In genomic region chr10:28315140-28315539, GRCh38 we compare ENCODE assay signal across 32 cellular contexts.
"Had no signal": no experiment of that assay in that cellular context is flagged by ENCODE, and none has a peak within 500 bp of the region (broad histone marks: within the 10 kb centered on the region; RNA-seq: fewer than 3 reads in every experiment).

No MANE protein-coding gene starts in this region.

- H3K27me3 Mint-ChIP-seq: activated CD4-positive, alpha-beta memory T cell treated with anti-CD3 and anti-CD28 coated beads for 36 hours; activated CD4-positive, alpha-beta T cell treated with anti-CD3 and anti-CD28 coated beads for 36 hours; activated CD8-positive, alpha-beta memory T cell treated with anti-CD3 and anti-CD28 coated beads, Interleukin-2, amount 10 ng/mL, durations not matched to agents 7 days and 5 days; activated naive CD4-positive, alpha-beta T cell treated with anti-CD3 and anti-CD28 coated beads, Interleukin-2, amount 50 U/mL, for 24 hours; activated naive CD8-positive, alpha-beta T cell treated with anti-CD3 and anti-CD28 coated beads, Interleukin-2, amount 10 ng/mL, durations not matched to agents 7 days and 5 days; dendritic cell treated with granulocyte-macrophage colony-stimulating factor and Interleukin-4, amounts not matched to agents 40 ng/mL and 50 ng/mL, for 4 days; T-cell had no signal

- H3K9me3 Mint-ChIP-seq: activated CD4-positive, alpha-beta memory T cell treated with anti-CD3 and anti-CD28 coated beads for 36 hours; activated CD4-positive, alpha-beta T cell treated with anti-CD3 and anti-CD28 coated beads, Interleukin-2, amount 10 ng/mL, durations not matched to agents 24 days and 14 days; activated naive CD4-positive, alpha-beta T cell treated with anti-CD3 and anti-CD28 coated beads, Interleukin-2, amount 50 U/mL, for 24 hours; activated naive CD8-positive, alpha-beta T cell treated with anti-CD3 and anti-CD28 coated beads, Interleukin-2, amount 10 ng/mL, durations not matched to agents 7 days and 5 days; activated T-helper 1 cell treated with anti-CD3 and anti-CD28 coated beads, Interleukin-12 subunit alpha, Interleukin-12 subunit beta, Interleukin-2, Interleukin-4 antibody, amounts not matched to agents 30 ng/mL and 10 ng/mL and 1 ng/mL, durations not matched to agents 14 hours and 24 hours and 36 hours; activated T-helper 2 cell treated with anti-CD3 and anti-CD28 coated beads, Interferon-gamma antibody, Interleukin-2, Interleukin-4, amounts not matched to agents 10 μg/mL and 5 μg/mL and 100 μg/mL, durations not matched to agents 14 hours and 24 hours and 36 hours; T-cell had no signal

- DNase-seq: activated CD4-positive, alpha-beta memory T cell treated with anti-CD3 and anti-CD28 coated beads for 36 hours; activated CD4-positive, alpha-beta T cell treated with anti-CD3 and anti-CD28 coated beads for 36 hours; activated CD4-positive, alpha-beta T cell treated with anti-CD3 and anti-CD28 coated beads, Interleukin-2, amount 10 ng/mL, durations not matched to agents 24 days and 14 days; activated CD4-positive, CD25-positive, alpha-beta regulatory T cell; activated CD4-positive, CD25-positive, alpha-beta regulatory T cell treated with anti-CD3 and anti-CD28 coated beads, Interleukin-2, amount 50 U/mL, for 72 hours; activated CD8-positive, alpha-beta memory T cell treated with anti-CD3 and anti-CD28 coated beads, Interleukin-2, amount 10 ng/mL, durations not matched to agents 7 days and 5 days; activated CD8-positive, alpha-beta memory T cell treated with anti-CD3 and anti-CD28 coated beads, Interleukin-2, amount 50 U/mL, for 4 hours; activated CD8-positive, alpha-beta T cell treated with anti-CD3 and anti-CD28 coated beads, Interleukin-2, amount 10 ng/mL, durations not matched to agents 7 days and 5 days; activated effector memory CD4-positive, alpha-beta T cell treated with anti-CD3 and anti-CD28 coated beads, Interleukin-2, amount 50 U/mL, for 16 hours; activated naive CD4-positive, alpha-beta T cell treated with anti-CD3 and anti-CD28 coated beads for 36 hours; activated naive CD8-positive, alpha-beta T cell treated with anti-CD3 and anti-CD28 coated beads, Interleukin-2, amount 10 ng/mL, durations not matched to agents 7 days and 5 days; activated T-cell treated with anti-CD3 and anti-CD28 coated beads, Interleukin-2, amount 50 U/mL, for 1 hour; activated T-cell treated with anti-CD3 and anti-CD28 coated beads, Interleukin-2, amount 50 U/mL, for 48 hours; amniotic stem cell; brain microvascular endothelial cell; caudate nucleus; cerebellar nuclear complex; colonic mucosa; dorsolateral prefrontal cortex; effector memory CD4-positive, alpha-beta T cell; endodermal cell; foreskin fibroblast; SW 1271; T-cell had no signal

- H3K4me1 ChIP-seq: colonic mucosa had no signal

- H3K27ac ChIP-seq: brain microvascular endothelial cell, colonic mucosa, dorsolateral prefrontal cortex had no signal

- ATAC-seq: activated CD4-positive, alpha-beta T cell treated with anti-CD3 and anti-CD28 coated beads for 36 hours; activated CD8-positive, alpha-beta memory T cell treated with anti-CD3 and anti-CD28 coated beads, Interleukin-2, amount 10 ng/mL, durations not matched to agents 7 days and 5 days; activated CD8-positive, alpha-beta T cell treated with anti-CD3 and anti-CD28 coated beads, Interleukin-2, amount 10 ng/mL, durations not matched to agents 7 days and 5 days; esophagus mucosa; T-cell had no signal

- H3K36me3 Mint-ChIP-seq: activated CD8-positive, alpha-beta memory T cell treated with anti-CD3 and anti-CD28 coated beads, Interleukin-2, amount 10 ng/mL, durations not matched to agents 7 days and 5 days had no signal

- H3K27me3 ChIP-seq: brain microvascular endothelial cell, colonic mucosa had no signal

- H3K4me1 Mint-ChIP-seq: activated CD4-positive, alpha-beta T cell treated with anti-CD3 and anti-CD28 coated beads, Interleukin-2, amount 10 ng/mL, durations not matched to agents 24 days and 14 days; activated CD8-positive, alpha-beta memory T cell treated with anti-CD3 and anti-CD28 coated beads, Interleukin-2, amount 10 ng/mL, durations not matched to agents 7 days and 5 days; endodermal cell had no signal

- H3K4me3 Mint-ChIP-seq: activated CD4-positive, alpha-beta memory T cell treated with anti-CD3 and anti-CD28 coated beads for 36 hours; activated CD4-positive, alpha-beta T cell treated with anti-CD3 and anti-CD28 coated beads for 36 hours; activated CD4-positive, alpha-beta T cell treated with anti-CD3 and anti-CD28 coated beads, Interleukin-2, amount 10 ng/mL, durations not matched to agents 24 days and 14 days; activated CD8-positive, alpha-beta memory T cell treated with anti-CD3 and anti-CD28 coated beads, Interleukin-2, amount 10 ng/mL, durations not matched to agents 7 days and 5 days; activated CD8-positive, alpha-beta T cell treated with anti-CD3 and anti-CD28 coated beads, Interleukin-2, amount 10 ng/mL, durations not matched to agents 7 days and 5 days; activated naive CD4-positive, alpha-beta T cell treated with anti-CD3 and anti-CD28 coated beads for 36 hours; activated naive CD4-positive, alpha-beta T cell treated with anti-CD3 and anti-CD28 coated beads, Interleukin-2, amount 50 U/mL, for 24 hours; activated naive CD8-positive, alpha-beta T cell treated with anti-CD3 and anti-CD28 coated beads, Interleukin-2, amount 10 ng/mL, durations not matched to agents 7 days and 5 days; activated T-helper 1 cell treated with anti-CD3 and anti-CD28 coated beads, Interleukin-12 subunit alpha, Interleukin-12 subunit beta, Interleukin-2, Interleukin-4 antibody, amounts not matched to agents 30 ng/mL and 10 ng/mL and 1 ng/mL, durations not matched to agents 14 hours and 24 hours and 36 hours; dendritic cell treated with granulocyte-macrophage colony-stimulating factor and Interleukin-4, amounts not matched to agents 40 ng/mL and 50 ng/mL, for 4 days; endodermal cell; T-cell; T-helper 1 cell treated with Interleukin-12 subunit alpha and Interleukin-12 subunit beta and Interleukin-4 antibody, amounts not matched to agents 30 μg/mL and 1 μg/mL, for 36 hours had no signal

- FAIRE-seq: astrocyte, frontal cortex had no signal

- H3K9me3 ChIP-seq: colonic mucosa had no signal

- H3K27ac Mint-ChIP-seq: activated CD4-positive, alpha-beta memory T cell treated with anti-CD3 and anti-CD28 coated beads for 36 hours; activated CD4-positive, alpha-beta T cell treated with anti-CD3 and anti-CD28 coated beads for 36 hours; activated CD4-positive, alpha-beta T cell treated with anti-CD3 and anti-CD28 coated beads, Interleukin-2, amount 10 ng/mL, durations not matched to agents 24 days and 14 days; activated CD8-positive, alpha-beta memory T cell treated with anti-CD3 and anti-CD28 coated beads, Interleukin-2, amount 10 ng/mL, durations not matched to agents 7 days and 5 days; activated CD8-positive, alpha-beta T cell treated with anti-CD3 and anti-CD28 coated beads, Interleukin-2, amount 10 ng/mL, durations not matched to agents 7 days and 5 days; activated naive CD4-positive, alpha-beta T cell treated with anti-CD3 and anti-CD28 coated beads for 36 hours; activated naive CD4-positive, alpha-beta T cell treated with anti-CD3 and anti-CD28 coated beads, Interleukin-2, amount 50 U/mL, for 24 hours; activated naive CD8-positive, alpha-beta T cell treated with anti-CD3 and anti-CD28 coated beads, Interleukin-2, amount 10 ng/mL, durations not matched to agents 7 days and 5 days; activated T-helper 1 cell treated with anti-CD3 and anti-CD28 coated beads, Interleukin-12 subunit alpha, Interleukin-12 subunit beta, Interleukin-2, Interleukin-4 antibody, amounts not matched to agents 30 ng/mL and 10 ng/mL and 1 ng/mL, durations not matched to agents 14 hours and 24 hours and 36 hours; activated T-helper 2 cell treated with anti-CD3 and anti-CD28 coated beads, Interferon-gamma antibody, Interleukin-2, Interleukin-4, amounts not matched to agents 10 μg/mL and 5 μg/mL and 100 μg/mL, durations not matched to agents 14 hours and 24 hours and 36 hours; dendritic cell treated with granulocyte-macrophage colony-stimulating factor and Interleukin-4, amounts not matched to agents 40 ng/mL and 50 ng/mL, for 4 days; endodermal cell; T-cell; T-helper 1 cell treated with Interleukin-12 subunit alpha and Interleukin-12 subunit beta and Interleukin-4 antibody, amounts not matched to agents 30 μg/mL and 1 μg/mL, for 36 hours had no signal

- H3K36me3 ChIP-seq: brain microvascular endothelial cell, colonic mucosa had no signal

- H3K4me3 ChIP-seq: colonic mucosa, dorsolateral prefrontal cortex had no signal
